23 cellular contexts compared by ENCODE assay signal in genomic region chr14:59139324-59139723, GRCh38. TPM values are rescaled to one million over a fixed set of nuclear protein-coding genes. Genes with fewer than 3 reads are reported as not detected.
DNase-seq lines count a peak whose midpoint lies in the region; ATAC-seq and TF ChIP-seq lines count a peak whose summit lies in the region.
"Had no signal": no experiment of that assay in that cellular context is flagged by ENCODE, and none has a peak within 500 bp of the region (broad histone marks: within the 10 kb centered on the region; RNA-seq: fewer than 3 reads in every experiment).

No MANE protein-coding gene starts in this region.

- no peaks in the 10 kb centered on the region for H3K9me3 ChIP-seq in WERI-Rb-1 (ENCODE audit: severe bottlenecking)
- H3K9me3 ChIP-seq: BE2C, BLaER1 had no signal

- ATAC-seq in left ventricle myocardium superior (peak; percentile 38), left cardiac atrium (no peak)

- no peak for TF ChIP-seq CTCF in WERI-Rb-1 (IDR thresholded peaks at IDR 0.05; ENCODE audit: low read depth, low read length)
- no peak for TF ChIP-seq CTCF in nephron progenitor cell (IDR thresholded peaks at IDR 0.05)

- DNase-seq in left ventricle myocardium superior = no peak
- DNase-seq in left cardiac atrium = no peak
- no peak for DNase-seq in WERI-Rb-1
- DNase-seq in nephron progenitor cell = no peak
- DNase-seq in dedifferentiated amniotic fluid mesenchymal stem cell (ENCODE audit: extremely low spot score) = no peak
- DNase-seq in NCI-H748 treated with DMSO at 0.1 percent for 48 hours (lab: John Stamatoyannopoulos, UW) = no peak
- DNase-seq: 8988T; ACHN; BE2C; C1 segment of cervical spinal cord; CD4-positive, alpha-beta memory T cell; CD4-positive, CD25-positive, alpha-beta regulatory T cell; CD8-positive, alpha-beta memory T cell; COR-L47; DMS153; DMS53; DMS79; DND-41; EL; GDM1 had no signal

- peaks cover 29% of the 10 kb centered on the region for H3K4me1 Mint-ChIP-seq in nephron progenitor cell
- H3K4me1 Mint-ChIP-seq: CD14-positive monocyte; CD4-positive, CD25-positive, alpha-beta regulatory T cell; CD8-positive, alpha-beta memory T cell had no signal

- H3K4me3 Mint-ChIP-seq in nephron progenitor cell = no peak overlapping the region
- H3K4me3 Mint-ChIP-seq: CD14-positive monocyte; CD4-positive, alpha-beta memory T cell; CD4-positive, CD25-positive, alpha-beta regulatory T cell; CD8-positive, alpha-beta memory T cell had no signal

- no peak overlapping the region for H3K4me3 ChIP-seq in WERI-Rb-1 (ENCODE audit: low read depth, low read length)
- H3K4me3 ChIP-seq: BLaER1, GM12878 had no signal

- intact Hi-C loops in left ventricle myocardium superior (cut with micrococcal nuclease) (loop anchor here (10.0 kb wide), 2 partner anchors 45 to 185 kb away; partner anchors contain the start of gene DAAM1), left cardiac atrium (cut with DNase I) (no loop called here)

- H3K27ac Mint-ChIP-seq in nephron progenitor cell = peak overlapping the region; percentile 81
- H3K27ac Mint-ChIP-seq: CD14-positive monocyte; CD4-positive, CD25-positive, alpha-beta regulatory T cell; CD8-positive, alpha-beta memory T cell had no signal

- no peaks in the 10 kb centered on the region for H3K9me3 Mint-ChIP-seq in nephron progenitor cell
- H3K9me3 Mint-ChIP-seq: CD4-positive, alpha-beta memory T cell; CD8-positive, alpha-beta memory T cell had no signal

- H3K27me3 ChIP-seq in WERI-Rb-1 (ENCODE audit: insufficient read depth, low read depth, severe bottlenecking) = no peaks in the 10 kb centered on the region
- H3K27me3 ChIP-seq: BE2C, BLaER1 had no signal

- no peaks in the 10 kb centered on the region for H3K36me3 ChIP-seq in WERI-Rb-1
- H3K36me3 ChIP-seq: BE2C, BLaER1 had no signal

- H3K27me3 Mint-ChIP-seq in nephron progenitor cell (ENCODE audit: low read depth, poor library complexity) = peaks cover 9% of the 10 kb centered on the region

- H3K27ac ChIP-seq in WERI-Rb-1 = peak overlapping the region; percentile 83
- H3K27ac ChIP-seq: BLaER1 had no signal

- no peaks in the 10 kb centered on the region for H3K36me3 Mint-ChIP-seq in nephron progenitor cell (ENCODE audit: low read depth)
- H3K36me3 Mint-ChIP-seq: CD14-positive monocyte; CD4-positive, alpha-beta memory T cell; CD4-positive, CD25-positive, alpha-beta regulatory T cell; CD8-positive, alpha-beta memory T cell had no signal

RNA-seq across cellular contexts. Expression of gene DAAM1, which starts 49.1 kb away (rescaled TPM):
- total RNA-seq in left ventricle myocardium superior (111 TPM), left cardiac atrium (10 to 100 TPM; 87.2 to 97.1 TPM)
